In genomic region chr4:116516711-116517110, GRCh38 we compare ENCODE assay signal across 24 cellular contexts.
"Had no signal": no experiment of that assay in that cellular context is flagged by ENCODE, and none has a peak within 500 bp of the region (broad histone marks: within the 10 kb centered on the region; RNA-seq: fewer than 3 reads in every experiment).

No MANE protein-coding gene starts in this region.

- DNase-seq: colonic mucosa; cortex of kidney; dermis blood vessel endothelial cell; dorsolateral prefrontal cortex; effector CD4-positive, alpha-beta T cell; effector CD8-positive, alpha-beta T cell; effector memory CD4-positive, alpha-beta T cell; effector memory CD8-positive, alpha-beta T cell; endodermal cell; erythroblast; esophagus squamous epithelium; foreskin fibroblast; foreskin melanocyte; gastrocnemius medialis; glutamatergic neuron; head of caudate nucleus; heart left ventricle; heart right ventricle had no signal

- H3K4me1 ChIP-seq: colonic mucosa, esophagus muscularis mucosa, esophagus squamous epithelium, foreskin keratinocyte, gastrocnemius medialis, heart left ventricle, heart right ventricle had no signal

- H3K4me3 ChIP-seq: colonic mucosa, coronary artery, dorsolateral prefrontal cortex, esophagus muscularis mucosa, esophagus squamous epithelium, gastrocnemius medialis, gastroesophageal sphincter, heart left ventricle, heart right ventricle had no signal

- ATAC-seq: effector memory CD8-positive, alpha-beta T cell; esophagus mucosa; foreskin keratinocyte; gastrocnemius medialis; gastroesophageal sphincter; heart left ventricle; heart right ventricle had no signal

- H3K9me3 ChIP-seq: colonic mucosa, gastrocnemius medialis had no signal

- H3K36me3 ChIP-seq: colonic mucosa, esophagus muscularis mucosa, esophagus squamous epithelium, gastrocnemius medialis, gastroesophageal sphincter, heart left ventricle, heart right ventricle had no signal

- H3K27me3 ChIP-seq: colonic mucosa, esophagus muscularis mucosa, esophagus squamous epithelium, foreskin keratinocyte, gastrocnemius medialis, gastroesophageal sphincter, heart left ventricle, heart right ventricle had no signal

- H3K27ac ChIP-seq: colonic mucosa, coronary artery, dorsolateral prefrontal cortex, epithelial cell of prostate, esophagus muscularis mucosa, esophagus squamous epithelium, foreskin keratinocyte, gastrocnemius medialis, gastroesophageal sphincter, heart left ventricle, heart right ventricle had no signal
